17 cellular contexts compared by ENCODE assay signal in the genomic region with DNA sequence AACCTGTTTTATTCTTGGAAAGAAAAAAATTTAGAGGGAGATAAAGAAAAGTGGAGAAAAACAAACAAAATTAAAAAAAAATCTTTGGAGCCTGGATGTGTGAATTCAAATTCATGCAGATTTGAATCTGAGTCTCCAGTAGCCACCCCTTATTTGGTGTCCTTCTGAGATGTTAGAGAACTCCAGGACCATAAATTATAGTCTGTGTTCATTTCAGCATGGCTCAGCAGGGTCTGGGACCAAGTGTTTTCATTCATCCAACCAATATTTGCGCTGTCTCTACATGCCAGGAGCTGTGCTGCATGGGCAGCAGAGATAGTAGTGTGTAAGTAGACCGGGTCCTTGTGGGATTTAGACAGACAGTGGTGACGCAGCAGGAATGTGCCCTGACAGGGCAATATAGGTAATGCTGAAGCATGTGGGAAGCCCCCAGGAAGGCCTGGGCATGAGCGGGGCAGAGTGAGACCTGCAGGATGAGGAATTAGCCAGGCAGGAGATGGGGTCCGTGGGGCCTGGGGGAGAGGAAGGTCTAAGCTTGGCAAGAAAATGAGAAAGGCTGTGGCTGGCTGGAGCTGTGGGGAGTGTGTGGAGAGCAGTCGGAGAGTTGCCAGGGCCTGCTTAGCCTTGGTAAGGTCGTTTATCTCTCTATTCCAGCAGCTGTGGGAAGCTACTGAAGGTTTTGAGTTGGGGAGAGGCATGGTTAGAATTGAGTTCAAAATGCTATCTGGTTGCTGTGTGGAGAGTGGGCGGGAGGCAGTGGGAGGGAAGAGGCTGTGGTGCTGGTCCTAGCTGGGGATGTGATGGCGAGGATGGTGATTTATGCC. TPM values are rescaled to one million over a fixed set of nuclear protein-coding genes. Genes with fewer than 3 reads are reported as not detected.
DNase-seq lines count a peak whose midpoint lies in the region; ATAC-seq and TF ChIP-seq lines count a peak whose summit lies in the region.
"Had no signal": no experiment of that assay in that cellular context is flagged by ENCODE, and none has a peak within 500 bp of the region (broad histone marks: within the 10 kb centered on the region; RNA-seq: fewer than 3 reads in every experiment).

No MANE protein-coding gene starts in this region.

- H3K36me3 Mint-ChIP-seq in activated naive CD4-positive, alpha-beta T cell treated with anti-CD3 and anti-CD28 coated beads, Interleukin-2, amount 50 U/mL, for 72 hours = no peaks in the 10 kb centered on the region
- H3K36me3 Mint-ChIP-seq in endothelial cell (ENCODE audit: low read depth, unreplicated experiment) (peaks cover 5% of the 10 kb centered on the region), type B pancreatic cell (no peaks in the 10 kb centered on the region)
- H3K36me3 Mint-ChIP-seq: activated naive CD4-positive, alpha-beta T cell treated with anti-CD3 and anti-CD28 coated beads, Interleukin-2, amount 10 ng/mL, durations not matched to agents 7 days and 5 days; memory B cell had no signal

- 47% methylated on average over 9 of the region's 9 CpGs for WGBS in right cardiac atrium

- H3K4me3 ChIP-seq in right cardiac atrium (ENCODE audit: low read length) = no peak overlapping the region
- H3K4me3 ChIP-seq: upper lobe of left lung had no signal

- peak overlapping the region; percentile 50 to 74 for H3K27ac Mint-ChIP-seq in activated naive CD4-positive, alpha-beta T cell treated with anti-CD3 and anti-CD28 coated beads, Interleukin-2, amount 50 U/mL, for 72 hours
- peak overlapping the region; percentile 38 for H3K27ac Mint-ChIP-seq in endothelial cell (ENCODE audit: unreplicated experiment)
- H3K27ac Mint-ChIP-seq in type B pancreatic cell = peak overlapping the region; percentile 24
- H3K27ac Mint-ChIP-seq: activated B cell treated with CpG ODN at 0.5 μM for 24 hours; activated naive CD4-positive, alpha-beta T cell treated with anti-CD3 and anti-CD28 coated beads, Interleukin-2, amount 10 ng/mL, durations not matched to agents 7 days and 5 days; memory B cell had no signal

- H3K4me1 Mint-ChIP-seq in endothelial cell (ENCODE audit: unreplicated experiment) = peaks cover 53% of the 10 kb centered on the region
- peaks cover 32% of the 10 kb centered on the region for H3K4me1 Mint-ChIP-seq in type B pancreatic cell (ENCODE audit: unreplicated experiment)
- H3K4me1 Mint-ChIP-seq: activated B cell treated with CpG ODN at 0.5 μM for 24 hours, memory B cell had no signal

- peak overlapping the region; percentile 64 for H3K4me3 Mint-ChIP-seq in endothelial cell (ENCODE audit: unreplicated experiment)
- no peak overlapping the region for H3K4me3 Mint-ChIP-seq in type B pancreatic cell
- H3K4me3 Mint-ChIP-seq: activated B cell treated with CpG ODN at 0.5 μM for 24 hours; activated naive CD4-positive, alpha-beta T cell treated with anti-CD3 and anti-CD28 coated beads, Interleukin-2, amount 10 ng/mL, durations not matched to agents 7 days and 5 days; effector memory CD8-positive, alpha-beta T cell; memory B cell had no signal

- H3K4me1 ChIP-seq in right cardiac atrium (ENCODE audit: control insufficient read depth, insufficient read depth, low read length) = peaks cover 10% of the 10 kb centered on the region

- no peaks in the 10 kb centered on the region for H3K9me3 Mint-ChIP-seq in activated naive CD4-positive, alpha-beta T cell treated with anti-CD3 and anti-CD28 coated beads, Interleukin-2, amount 50 U/mL, for 72 hours
- H3K9me3 Mint-ChIP-seq in endothelial cell (ENCODE audit: unreplicated experiment) (no peaks in the 10 kb centered on the region), type B pancreatic cell (no peaks in the 10 kb centered on the region)
- H3K9me3 Mint-ChIP-seq: activated naive CD4-positive, alpha-beta T cell treated with anti-CD3 and anti-CD28 coated beads, Interleukin-2, amount 10 ng/mL, durations not matched to agents 7 days and 5 days; effector memory CD8-positive, alpha-beta T cell; memory B cell had no signal

- DNase-seq in activated naive CD4-positive, alpha-beta T cell treated with anti-CD3 and anti-CD28 coated beads, Interleukin-2, amount 50 U/mL, for 72 hours (ENCODE audit: low spot score in 2 of 2) = no peak
- no peak for DNase-seq in activated naive CD4-positive, alpha-beta T cell treated with Interleukin-2 at 50 U/mL for 16 hours
- DNase-seq in endothelial cell (ENCODE audit: low spot score) (no peak), right cardiac atrium (peak; percentile 58 to 84 (median 82)), type B pancreatic cell (ENCODE audit: extremely low spot score, unreplicated experiment) (no peak), NCI-H2227 (lab: John Stamatoyannopoulos, UW; ENCODE audit: unreplicated experiment) (no peak), GM19240 (ENCODE audit: insufficient read length, low spot score) (no peak), NCI-H1092 treated with DMSO at 0.1 percent for 48 hours (lab: John Stamatoyannopoulos, UW) (no peak)
- DNase-seq: activated B cell treated with CpG ODN at 0.5 μM for 24 hours; activated naive CD4-positive, alpha-beta T cell treated with anti-CD3 and anti-CD28 coated beads, Interleukin-2, amount 10 ng/mL, durations not matched to agents 7 days and 5 days; effector memory CD8-positive, alpha-beta T cell; NCI-H1930; NCI-H524; stimulated activated CD4-positive, alpha-beta T cell treated with anti-CD3 and anti-CD28 coated beads, Interleukin-4, amount 100 ng/mL, for 24 hours; upper lobe of left lung had no signal

- peak overlapping the region; percentile 63 for H3K27ac ChIP-seq in right cardiac atrium (ENCODE audit: low read length)
- H3K27ac ChIP-seq: C4-2B had no signal

- intact Hi-C loops in right cardiac atrium (cut with DNase I) = no loop called here

- H3K9me3 ChIP-seq in right cardiac atrium (ENCODE audit: control insufficient read depth, low read length) = no peaks in the 10 kb centered on the region
- H3K9me3 ChIP-seq: upper lobe of left lung had no signal

- H3K27me3 ChIP-seq in right cardiac atrium (ENCODE audit: control insufficient read depth, insufficient read depth) = no peaks in the 10 kb centered on the region
- H3K27me3 ChIP-seq: upper lobe of left lung had no signal

- no peak for ATAC-seq in activated naive CD4-positive, alpha-beta T cell treated with anti-CD3 and anti-CD28 coated beads, Interleukin-2, amount 50 U/mL, for 72 hours
- ATAC-seq in right cardiac atrium = peak; percentile 45 to 72
- ATAC-seq: effector memory CD8-positive, alpha-beta T cell had no signal

- H3K27me3 Mint-ChIP-seq in endothelial cell (ENCODE audit: unreplicated experiment) = peaks cover 4% of the 10 kb centered on the region
- H3K27me3 Mint-ChIP-seq in type B pancreatic cell = no peaks in the 10 kb centered on the region

- no peak for TF ChIP-seq CTCF in endothelial cell (IDR thresholded peaks at IDR 0.05; ENCODE audit: unreplicated experiment)
- TF ChIP-seq CTCF in type B pancreatic cell (conservative IDR thresholded peaks at IDR 0.05) = no peak

RNA-seq across cellular contexts. Expression of a gene that starts 16.8 kb away (rescaled TPM):
- total RNA-seq in activated naive CD4-positive, alpha-beta T cell treated with anti-CD3 and anti-CD28 coated beads, Interleukin-2, amount 50 U/mL, for 72 hours = 10 to 100 TPM; 11.4 to 28.0 TPM
- total RNA-seq in endothelial cell (ENCODE audit: unreplicated experiment) (113 TPM), right cardiac atrium (10 to 100 TPM; 30.0 to 43.3 (median 41.2) TPM), type B pancreatic cell (ENCODE audit: low replicate concordance) (43.1 and 48.8 TPM in 2 replicates)
- 19.4 TPM for polyA plus RNA-seq in right cardiac atrium

Comparison
In these comparisons a context has a peak if more than half of its experiments do, and no peak if none do; other contexts are left out.
1. ATAC-seq: peak in right cardiac atrium (2 of 2); none in activated naive CD4-positive, alpha-beta T cell treated with anti-CD3 and anti-CD28 coated beads, Interleukin-2, amount 50 U/mL, for 72 hours (0 of 2).
2. DNase-seq: peak in right cardiac atrium (3 of 3); none in activated naive CD4-positive, alpha-beta T cell treated with anti-CD3 and anti-CD28 coated beads, Interleukin-2, amount 50 U/mL, for 72 hours (0 of 2), activated naive CD4-positive, alpha-beta T cell treated with Interleukin-2 at 50 U/mL for 16 hours (single experiment), endothelial cell (single experiment), type B pancreatic cell (single experiment), NCI-H2227 (single experiment), GM19240 (single experiment) and NCI-H1092 treated with DMSO at 0.1 percent for 48 hours (single experiment).
3. Peak in every context shown above with its lines, with median percentiles within 50 percentile points of each other: H3K27ac Mint-ChIP-seq.